In genomic region chr20:62885808-62886708, GRCh38 we compare ENCODE assay signal across 1 cellular context.
TF ChIP-seq lines count a peak whose summit lies in the region.

No MANE protein-coding gene starts in this region.

TF ChIP-seq in SK-N-SH, 30 proteins besides CTCF, POLR2A, EP300 and RAD21 (continued from another document):
- TF ChIP-seq USF1 (IDR thresholded peaks at IDR 0.05; ENCODE audit: borderline replicate concordance, low read depth): no peak
- TF ChIP-seq MXI1 (IDR thresholded peaks at IDR 0.05; ENCODE audit: low read depth, low read length): no peak
